ENCODE assay signal across 18 cellular contexts in the genomic region with DNA sequence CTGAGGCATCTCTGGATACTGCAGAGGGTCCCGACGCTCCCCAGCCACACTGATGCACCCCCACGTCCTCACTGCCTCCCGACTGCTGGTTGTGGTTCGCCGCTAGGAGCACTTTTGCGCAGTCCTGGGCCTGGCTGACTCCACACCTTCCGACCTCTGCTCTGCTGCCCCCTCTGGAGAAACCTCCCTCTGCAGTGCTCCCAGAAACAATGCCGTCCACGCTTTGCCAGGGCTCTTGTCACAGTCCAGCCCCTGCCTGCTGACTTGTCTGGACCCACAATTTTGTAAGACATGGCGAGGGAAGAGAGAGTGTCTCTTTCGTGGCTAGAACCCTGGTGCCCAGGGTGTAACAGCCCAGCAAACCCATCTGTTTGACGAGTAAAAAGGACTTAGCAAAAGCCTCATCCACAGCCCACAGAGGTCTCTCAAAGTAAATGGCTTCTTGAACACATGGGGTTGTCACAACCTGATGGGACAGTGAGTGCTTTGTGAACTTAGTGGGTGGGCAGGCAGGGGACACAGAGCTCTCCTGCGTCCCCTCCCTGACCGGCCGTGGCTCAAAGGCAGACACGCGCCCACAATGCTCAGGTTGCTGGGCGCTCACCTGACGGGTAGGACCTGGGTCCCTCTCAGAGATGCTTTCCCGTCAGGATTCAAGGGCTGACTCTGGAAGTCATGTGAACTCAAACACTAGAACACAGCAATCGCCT. TPM values are rescaled to one million over a fixed set of nuclear protein-coding genes. Genes with fewer than 3 reads are reported as not detected.
DNase-seq lines count a peak whose midpoint lies in the region; ATAC-seq and TF ChIP-seq lines count a peak whose summit lies in the region.
"Had no signal": no experiment of that assay in that cellular context is flagged by ENCODE, and none has a peak within 500 bp of the region (broad histone marks: within the 10 kb centered on the region; RNA-seq: fewer than 3 reads in every experiment).

No MANE protein-coding gene starts in this region.

- H3K9ac ChIP-seq in SK-N-SH (no peak overlapping the region), PC-3 (ENCODE audit: low read length) (no peak overlapping the region)

- peaks cover 12% of the 10 kb centered on the region for H4K20me1 ChIP-seq in SK-N-SH (ENCODE audit: insufficient read depth)
- H4K20me1 ChIP-seq in PC-3 (ENCODE audit: low read length), result peaks cover 10% of the 10 kb centered on the region; the same call in 1 of the 2 replicates

- H3K27ac ChIP-seq in SK-N-SH (ENCODE audit: low read depth in 2 of 2, low read length in 1 of 2) (no peak overlapping the region), PC-3 (ENCODE audit: low read length) (no peak overlapping the region)
- H3K27ac ChIP-seq: gastroesophageal sphincter, neutrophil, upper lobe of left lung had no signal

- no TSS peak for BruUV-seq in PC-3 (replicated peaks; lab: Mats Ljungman, UMichigan)

- H2AFZ ChIP-seq in SK-N-SH (ENCODE audit: low read depth), result no peak overlapping the region
- no peak overlapping the region for H2AFZ ChIP-seq in PC-3 (ENCODE audit: low read length)

- H3K79me2 ChIP-seq in SK-N-SH (ENCODE audit: insufficient read depth) (peaks cover 40% of the 10 kb centered on the region), PC-3 (ENCODE audit: low read length) (peaks cover 34% of the 10 kb centered on the region)

- TF ChIP-seq CTCF in SK-N-SH (IDR thresholded peaks at IDR 0.05) (peak; percentile 24; the same call in 1 of the 2 replicates), PC-3 (conservative IDR thresholded peaks at IDR 0.05; ENCODE audit: low read depth, low read length) (peak; percentile 37; the same call in 1 of the 2 replicates), epithelial cell of proximal tubule (conservative IDR thresholded peaks at IDR 0.05; ENCODE audit: low read depth, low read length) (peak; percentile 34)

- H3K27me3 ChIP-seq in SK-N-SH (ENCODE audit: insufficient read depth) (no peaks in the 10 kb centered on the region), PC-3 (ENCODE audit: low read length) (no peaks in the 10 kb centered on the region)
- H3K27me3 ChIP-seq: gastroesophageal sphincter, upper lobe of left lung had no signal

- H3K36me3 ChIP-seq in SK-N-SH (replicated peaks in 1 of 2; ENCODE audit: control insufficient read depth in 1 of 2, insufficient read depth in 2 of 2, low read length in 1 of 2) (peaks cover 10 to 65% of the 10 kb centered on the region in 2 experiments), PC-3 (ENCODE audit: low read depth, low read length) (peaks cover 22% of the 10 kb centered on the region)

- intact Hi-C loops in PC-3 (cut with micrococcal nuclease) (no loop called here), posterior vena cava (cut with DNase I) (no loop called here)

- no peak overlapping the region for H3K4me2 ChIP-seq in SK-N-SH
- H3K4me2 ChIP-seq in PC-3 (ENCODE audit: low read length), result no peak overlapping the region

- CTCF ChIA-PET in SK-N-SH (lab: Yijun Ruan, JAX), result interaction anchor here (1.0 to 3.9 kb wide), 3 partner anchors 11 to 71 kb away, joined by 3 to 20 read pairs (median 6); no protein-coding TSS in a partner anchor
- CTCF ChIA-PET in PC-3 (lab: Charles Lee), result no interaction called here

- peaks cover 11 to 18% of the 10 kb centered on the region in 2 experiments; a peak in 2 of 4 replicates for H3K4me1 ChIP-seq in SK-N-SH (ENCODE audit: control insufficient read depth in 1 of 2, insufficient read depth in 2 of 2, low read depth in 1 of 2, low read length in 1 of 2)
- H3K4me1 ChIP-seq in PC-3 (ENCODE audit: insufficient read depth, low read length), result peaks cover 16% of the 10 kb centered on the region

- POLR2A ChIA-PET in SK-N-SH (lab: Yijun Ruan, JAX) (no interaction called here), PC-3 (lab: Charles Lee; ENCODE audit: unreplicated experiment) (no interaction called here)

- H3K9me2 ChIP-seq in SK-N-SH (no peaks in the 10 kb centered on the region), PC-3 (replicated peaks; ENCODE audit: low read length) (no peaks in the 10 kb centered on the region)

- no peak for ATAC-seq in SK-N-SH treated with all-trans-retinoic acid at 6 μM for 48 hours
- ATAC-seq in PC-3, result no peak
- ATAC-seq in GM21526 (IDR thresholded peaks at IDR 0.05; ENCODE audit: low FRiP score, unreplicated experiment), result no peak
- ATAC-seq: gastroesophageal sphincter had no signal

- no peak for TF ChIP-seq RAD21 in SK-N-SH (IDR thresholded peaks at IDR 0.05; ENCODE audit: low read length)

- TF ChIP-seq EP300 in SK-N-SH (IDR thresholded peaks at IDR 0.05; ENCODE audit: borderline replicate concordance in 1 of 2, low read depth in 1 of 2, low read length in 1 of 2), result no peak

- no peak overlapping the region for H3K4me3 ChIP-seq in SK-N-SH (ENCODE audit: low read depth in 2 of 2, low read length in 1 of 2)
- H3K4me3 ChIP-seq in PC-3 (ENCODE audit: low read length), result no peak overlapping the region
- no peak overlapping the region for H3K4me3 ChIP-seq in epithelial cell of proximal tubule (ENCODE audit: low read depth, low read length)
- H3K4me3 ChIP-seq: gastroesophageal sphincter, upper lobe of left lung had no signal

- 98% methylated on average over 21 of the region's 22 CpGs for WGBS in SK-N-SH (ENCODE audit: low lambda C conversion rate)

- no peak for DNase-seq in SK-N-SH
- no peak for DNase-seq in PC-3
- DNase-seq in epithelial cell of proximal tubule (ENCODE audit: low read depth), result no peak
- DNase-seq in posterior vena cava (ENCODE audit: low spot score), result peak; percentile 58
- DNase-seq in NCI-H69 (lab: John Stamatoyannopoulos, UW), result no peak
- DNase-seq in stimulated activated CD4-positive, alpha-beta T cell treated with anti-CD3 and anti-CD28 coated beads, Interleukin-1b, Interleukin-23, amount 100 ng/mL, for 48 hours, result no peak
- DNase-seq: 8988T; kidney glomerular epithelial cell; MV-4-11; stimulated activated CD4-positive, alpha-beta T cell treated with anti-CD3 and anti-CD28 coated beads, Interleukin-12 subunit alpha, Interleukin-12 subunit beta, amount 100 ng/mL, for 4 hours; T-helper 9 cell had no signal

- H3K9me3 ChIP-seq in SK-N-SH (no peaks in the 10 kb centered on the region), PC-3 (ENCODE audit: low read length) (no peaks in the 10 kb centered on the region)
- H3K9me3 ChIP-seq: gastroesophageal sphincter, neutrophil, upper lobe of left lung had no signal

- H3F3A ChIP-seq in SK-N-SH (replicated peaks; ENCODE audit: insufficient read depth), result no peaks in the 10 kb centered on the region
- H3F3A ChIP-seq in PC-3 (ENCODE audit: low read length, unreplicated experiment), result no peaks in the 10 kb centered on the region

TF ChIP-seq in SK-N-SH, 30 proteins besides CTCF, POLR2A, EP300 and RAD21 (continues in another document):
- TF ChIP-seq, protein P1, sequence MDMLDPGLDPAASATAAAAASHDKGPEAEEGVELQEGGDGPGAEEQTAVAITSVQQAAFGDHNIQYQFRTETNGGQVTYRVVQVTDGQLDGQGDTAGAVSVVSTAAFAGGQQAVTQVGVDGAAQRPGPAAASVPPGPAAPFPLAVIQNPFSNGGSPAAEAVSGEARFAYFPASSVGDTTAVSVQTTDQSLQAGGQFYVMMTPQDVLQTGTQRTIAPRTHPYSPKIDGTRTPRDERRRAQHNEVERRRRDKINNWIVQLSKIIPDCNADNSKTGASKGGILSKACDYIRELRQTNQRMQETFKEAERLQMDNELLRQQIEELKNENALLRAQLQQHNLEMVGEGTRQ (IDR thresholded peaks at IDR 0.05; ENCODE audit: borderline replicate concordance, low read depth, low read length), result no peak
- TF ChIP-seq CHD2 (IDR thresholded peaks at IDR 0.05; ENCODE audit: low read length, partially characterized antibody) (no peak), SIN3A (IDR thresholded peaks at IDR 0.05; ENCODE audit: borderline replicate concordance, low read depth, low read length) (no peak), NRF1 (IDR thresholded peaks at IDR 0.05; ENCODE audit: low read depth, low read length) (no peak), NFIC (IDR thresholded peaks at IDR 0.05; ENCODE audit: borderline replicate concordance) (no peak), YY1 (IDR thresholded peaks at IDR 0.05; ENCODE audit: low read depth) (no peak), SMC3 (IDR thresholded peaks at IDR 0.05; ENCODE audit: low read depth, low read length) (no peak)

TF ChIP-seq in SK-N-SH treated with all-trans-retinoic acid at 6 μM for 48 hours, 23 proteins besides CTCF, POLR2A, EP300 and RAD21:
- no peak for TF ChIP-seq OSR1 (CRISPR knock-in tag; IDR thresholded peaks at IDR 0.05)
- TF ChIP-seq BACH2 (CRISPR knock-in tag; IDR thresholded peaks at IDR 0.05; ENCODE audit: borderline replicate concordance), result no peak
- no peak for TF ChIP-seq POU6F1 (CRISPR knock-in tag; IDR thresholded peaks at IDR 0.05; ENCODE audit: borderline replicate concordance, low read depth)
- TF ChIP-seq GLIS3 (CRISPR knock-in tag; IDR thresholded peaks at IDR 0.05), result no peak
- no peak for TF ChIP-seq CSDC2 (CRISPR knock-in tag; IDR thresholded peaks at IDR 0.05)
- TF ChIP-seq ARNTL (CRISPR knock-in tag; IDR thresholded peaks at IDR 0.05; ENCODE audit: borderline replicate concordance, low read depth), result no peak
- no peak for TF ChIP-seq ZNF8 (CRISPR knock-in tag; IDR thresholded peaks at IDR 0.05)

RNA-seq across cellular contexts. Expression of gene COPS9, which starts 4.0 kb away (rescaled TPM):
- polyA plus RNA-seq in SK-N-SH (2012; rRNA removed), result 511 and 717 TPM in 2 replicates
- 598 and 644 TPM in 2 replicates for polyA plus RNA-seq in SK-N-SH (2012; cell fraction: cytosol; rRNA removed)
- polyA plus RNA-seq in SK-N-SH (2012; cell fraction: nucleus; rRNA removed), result 162 and 319 TPM in 2 replicates
- total RNA-seq in PC-3 (2014; rRNA removed), result 317 and 473 TPM in 2 replicates
- 274 and 409 TPM in 2 replicates for total RNA-seq in epithelial cell of proximal tubule
- total RNA-seq in posterior vena cava, result 100 to 1,000 TPM in 1 of 2 donors, 10 to 100 TPM in 1; 93.3 to 127 TPM

RNA-seq across cellular contexts. Expression of gene OTOS, which starts 8.4 kb away (rescaled TPM):
- not detected in 2 replicates for polyA plus RNA-seq in SK-N-SH (2012; rRNA removed)
- polyA plus RNA-seq in SK-N-SH (2012; cell fraction: cytosol; rRNA removed), result not detected in 2 replicates
- not detected in 2 replicates for polyA plus RNA-seq in SK-N-SH (2012; cell fraction: nucleus; rRNA removed)
- not detected in 2 replicates for total RNA-seq in PC-3 (2014; rRNA removed)
- not detected in 2 replicates for total RNA-seq in epithelial cell of proximal tubule
- not detected for total RNA-seq in posterior vena cava
- total RNA-seq: dermis microvascular lymphatic vessel endothelial cell, gastroesophageal sphincter, HT-29, upper lobe of left lung had no signal
